Comparison of ENCODE assay signal across 1 cellular context in the genomic region with DNA sequence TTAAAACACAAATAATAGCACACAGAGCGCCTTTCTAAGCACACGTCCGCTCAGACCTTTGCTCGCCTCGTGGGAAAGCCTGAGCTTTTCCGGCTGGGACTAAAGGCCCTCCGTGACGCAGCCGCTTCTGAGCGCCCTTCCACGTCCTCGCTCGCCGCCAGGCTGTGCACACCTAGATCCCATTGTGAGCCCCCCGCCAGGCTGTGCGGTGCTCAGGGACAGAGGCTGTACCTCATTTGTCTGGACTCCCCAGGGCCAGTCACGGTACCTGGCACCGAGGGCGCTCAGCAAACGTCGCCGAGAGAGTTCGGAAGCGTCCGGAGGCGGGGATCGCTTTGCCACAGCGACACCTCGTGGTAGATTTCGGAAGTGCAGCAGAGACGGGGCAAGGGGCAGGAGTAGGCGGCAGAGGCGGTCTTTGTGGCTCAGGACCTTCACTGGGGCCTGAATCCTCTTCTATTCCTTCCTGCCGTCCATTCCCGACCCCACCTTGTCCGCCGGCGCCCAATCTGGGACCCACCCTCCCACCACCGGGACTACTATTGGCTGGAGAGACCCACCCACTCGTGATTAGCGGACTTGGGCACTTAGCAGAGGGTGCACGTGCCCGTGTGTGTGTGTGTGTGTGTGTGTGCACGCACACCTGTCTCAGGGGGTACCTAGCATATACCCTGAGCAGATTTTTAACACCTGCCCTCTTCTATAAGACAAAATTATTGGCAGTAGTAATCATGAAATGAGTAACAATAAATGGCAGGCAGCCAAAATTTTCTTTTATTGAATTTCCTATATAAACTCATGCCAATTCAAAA.
TF ChIP-seq lines count a peak whose summit lies in the region.

No MANE protein-coding gene starts in this region.

TF ChIP-seq in HepG2, 621 proteins besides CTCF, POLR2A, EP300 and RAD21 (continued from another document and continues in another):
- no peak for TF ChIP-seq REST (IDR thresholded peaks at IDR 0.05; ENCODE audit: borderline replicate concordance in 1 of 2, low read depth in 1 of 2, low read length in 2 of 2)
- TF ChIP-seq NFIB (CRISPR knock-in tag; IDR thresholded peaks at IDR 0.05; ENCODE audit: borderline replicate concordance): no peak
- no peak for TF ChIP-seq ZFYVE20 (CRISPR knock-in tag; IDR thresholded peaks at IDR 0.05; ENCODE audit: borderline replicate concordance, low read depth)
- TF ChIP-seq HMGA1 (CRISPR knock-in tag; conservative IDR thresholded peaks at IDR 0.05): no peak
- TF ChIP-seq CENPX (CRISPR knock-in tag; IDR thresholded peaks at IDR 0.05): no peak
- TF ChIP-seq SMAD9 (CRISPR knock-in tag; IDR thresholded peaks at IDR 0.05): no peak
- no peak for TF ChIP-seq AGO1 (IDR thresholded peaks at IDR 0.05; ENCODE audit: low read depth, low read length, poor library complexity, severe bottlenecking)
- TF ChIP-seq ZNF205 (CRISPR knock-in tag; IDR thresholded peaks at IDR 0.05): no peak
- TF ChIP-seq KDM5B (CRISPR knock-in tag; IDR thresholded peaks at IDR 0.05; ENCODE audit: borderline replicate concordance): peak; percentile 69; the same call in 1 of the 2 replicates
- 0 out of 2 replicates have a peak, but pooled peaks have one; percentile 57 for TF ChIP-seq ZNF235 (CRISPR knock-in tag; IDR thresholded peaks at IDR 0.05; ENCODE audit: borderline replicate concordance)
- TF ChIP-seq ZNF451 (CRISPR knock-in tag; IDR thresholded peaks at IDR 0.05): no peak
- no peak for TF ChIP-seq PAWR (CRISPR knock-in tag; IDR thresholded peaks at IDR 0.05; ENCODE audit: borderline replicate concordance)
- TF ChIP-seq FOSL2 (CRISPR knock-in tag; IDR thresholded peaks at IDR 0.05): no peak
- TF ChIP-seq ZNF772 (CRISPR knock-in tag; IDR thresholded peaks at IDR 0.05): no peak; the same call in 1 of the 2 replicates
- peak; percentile 81; the same call in 1 of the 2 replicates for TF ChIP-seq ZNF225 (CRISPR knock-in tag; IDR thresholded peaks at IDR 0.05)
- peak; percentile 40; the same call in 1 of the 2 replicates for TF ChIP-seq ZFY (CRISPR knock-in tag; IDR thresholded peaks at IDR 0.05)
- TF ChIP-seq ZNF30 (CRISPR knock-in tag; IDR thresholded peaks at IDR 0.05): no peak
- no peak for TF ChIP-seq SOX5 (CRISPR knock-in tag; IDR thresholded peaks at IDR 0.05; ENCODE audit: borderline replicate concordance)
- TF ChIP-seq NR3C1 (CRISPR knock-in tag; IDR thresholded peaks at IDR 0.05): no peak
- TF ChIP-seq MIXL1 (CRISPR knock-in tag; IDR thresholded peaks at IDR 0.05): no peak
- TF ChIP-seq PRPF4 (IDR thresholded peaks at IDR 0.05; ENCODE audit: low read depth, low read length, poor library complexity, severe bottlenecking): no peak
- TF ChIP-seq ZNF567 (CRISPR knock-in tag; IDR thresholded peaks at IDR 0.05; ENCODE audit: borderline replicate concordance): no peak
- TF ChIP-seq MIER2 (CRISPR knock-in tag; IDR thresholded peaks at IDR 0.05): peak; percentile 87
- TF ChIP-seq SALL1 (CRISPR knock-in tag; IDR thresholded peaks at IDR 0.05): peak; percentile 66
- peak; percentile 56 for TF ChIP-seq SRSF1 (optimal IDR thresholded peaks at IDR 0.05; ENCODE audit: low read depth, low read length)
- TF ChIP-seq, protein P1, sequence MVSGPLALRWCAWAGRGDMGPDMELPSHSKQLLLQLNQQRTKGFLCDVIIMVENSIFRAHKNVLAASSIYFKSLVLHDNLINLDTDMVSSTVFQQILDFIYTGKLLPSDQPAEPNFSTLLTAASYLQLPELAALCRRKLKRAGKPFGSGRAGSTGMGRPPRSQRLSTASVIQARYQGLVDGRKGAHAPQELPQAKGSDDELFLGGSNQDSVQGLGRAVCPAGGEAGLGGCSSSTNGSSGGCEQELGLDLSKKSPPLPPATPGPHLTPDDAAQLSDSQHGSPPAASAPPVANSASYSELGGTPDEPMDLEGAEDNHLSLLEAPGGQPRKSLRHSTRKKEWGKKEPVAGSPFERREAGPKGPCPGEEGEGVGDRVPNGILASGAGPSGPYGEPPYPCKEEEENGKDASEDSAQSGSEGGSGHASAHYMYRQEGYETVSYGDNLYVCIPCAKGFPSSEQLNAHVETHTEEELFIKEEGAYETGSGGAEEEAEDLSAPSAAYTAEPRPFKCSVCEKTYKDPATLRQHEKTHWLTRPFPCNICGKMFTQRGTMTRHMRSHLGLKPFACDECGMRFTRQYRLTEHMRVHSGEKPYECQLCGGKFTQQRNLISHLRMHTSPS (CRISPR knock-in tag; IDR thresholded peaks at IDR 0.05; ENCODE audit: low read depth): no peak
- TF ChIP-seq PHF21A (CRISPR knock-in tag; IDR thresholded peaks at IDR 0.05): 0 out of 2 replicates have a peak, but pooled peaks have one; percentile 28
- no peak for TF ChIP-seq MED8 (CRISPR knock-in tag; IDR thresholded peaks at IDR 0.05; ENCODE audit: insufficient replicate concordance)
- no peak for TF ChIP-seq RAD51 (IDR thresholded peaks at IDR 0.05; ENCODE audit: borderline replicate concordance)
- no peak for TF ChIP-seq SATB2 (CRISPR knock-in tag; IDR thresholded peaks at IDR 0.05)
- peak; percentile 82; the same call in 1 of the 2 replicates for TF ChIP-seq MTF2 (CRISPR knock-in tag; IDR thresholded peaks at IDR 0.05; ENCODE audit: borderline replicate concordance)
- no peak for TF ChIP-seq GZF1 (CRISPR knock-in tag; IDR thresholded peaks at IDR 0.05)
- TF ChIP-seq, protein P2, sequence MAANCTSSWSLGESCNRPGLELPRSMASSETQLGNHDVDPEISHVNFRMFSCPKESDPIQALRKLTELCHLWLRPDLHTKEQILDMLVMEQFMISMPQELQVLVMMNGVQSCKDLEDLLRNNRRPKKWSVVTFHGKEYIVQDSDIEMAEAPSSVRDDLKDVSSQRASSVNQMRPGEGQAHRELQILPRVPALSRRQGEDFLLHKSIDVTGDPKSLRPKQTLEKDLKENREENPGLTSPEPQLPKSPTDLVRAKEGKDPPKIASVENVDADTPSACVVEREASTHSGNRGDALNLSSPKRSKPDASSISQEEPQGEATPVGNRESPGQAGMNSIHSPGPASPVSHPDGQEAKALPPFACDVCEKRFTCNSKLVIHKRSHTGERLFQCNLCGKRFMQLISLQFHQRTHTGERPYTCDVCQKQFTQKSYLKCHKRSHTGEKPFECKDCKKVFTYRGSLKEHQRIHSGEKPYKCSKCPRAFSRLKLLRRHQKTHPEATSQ (CRISPR knock-in tag; IDR thresholded peaks at IDR 0.05; ENCODE audit: borderline replicate concordance): no peak
- TF ChIP-seq, protein P3, sequence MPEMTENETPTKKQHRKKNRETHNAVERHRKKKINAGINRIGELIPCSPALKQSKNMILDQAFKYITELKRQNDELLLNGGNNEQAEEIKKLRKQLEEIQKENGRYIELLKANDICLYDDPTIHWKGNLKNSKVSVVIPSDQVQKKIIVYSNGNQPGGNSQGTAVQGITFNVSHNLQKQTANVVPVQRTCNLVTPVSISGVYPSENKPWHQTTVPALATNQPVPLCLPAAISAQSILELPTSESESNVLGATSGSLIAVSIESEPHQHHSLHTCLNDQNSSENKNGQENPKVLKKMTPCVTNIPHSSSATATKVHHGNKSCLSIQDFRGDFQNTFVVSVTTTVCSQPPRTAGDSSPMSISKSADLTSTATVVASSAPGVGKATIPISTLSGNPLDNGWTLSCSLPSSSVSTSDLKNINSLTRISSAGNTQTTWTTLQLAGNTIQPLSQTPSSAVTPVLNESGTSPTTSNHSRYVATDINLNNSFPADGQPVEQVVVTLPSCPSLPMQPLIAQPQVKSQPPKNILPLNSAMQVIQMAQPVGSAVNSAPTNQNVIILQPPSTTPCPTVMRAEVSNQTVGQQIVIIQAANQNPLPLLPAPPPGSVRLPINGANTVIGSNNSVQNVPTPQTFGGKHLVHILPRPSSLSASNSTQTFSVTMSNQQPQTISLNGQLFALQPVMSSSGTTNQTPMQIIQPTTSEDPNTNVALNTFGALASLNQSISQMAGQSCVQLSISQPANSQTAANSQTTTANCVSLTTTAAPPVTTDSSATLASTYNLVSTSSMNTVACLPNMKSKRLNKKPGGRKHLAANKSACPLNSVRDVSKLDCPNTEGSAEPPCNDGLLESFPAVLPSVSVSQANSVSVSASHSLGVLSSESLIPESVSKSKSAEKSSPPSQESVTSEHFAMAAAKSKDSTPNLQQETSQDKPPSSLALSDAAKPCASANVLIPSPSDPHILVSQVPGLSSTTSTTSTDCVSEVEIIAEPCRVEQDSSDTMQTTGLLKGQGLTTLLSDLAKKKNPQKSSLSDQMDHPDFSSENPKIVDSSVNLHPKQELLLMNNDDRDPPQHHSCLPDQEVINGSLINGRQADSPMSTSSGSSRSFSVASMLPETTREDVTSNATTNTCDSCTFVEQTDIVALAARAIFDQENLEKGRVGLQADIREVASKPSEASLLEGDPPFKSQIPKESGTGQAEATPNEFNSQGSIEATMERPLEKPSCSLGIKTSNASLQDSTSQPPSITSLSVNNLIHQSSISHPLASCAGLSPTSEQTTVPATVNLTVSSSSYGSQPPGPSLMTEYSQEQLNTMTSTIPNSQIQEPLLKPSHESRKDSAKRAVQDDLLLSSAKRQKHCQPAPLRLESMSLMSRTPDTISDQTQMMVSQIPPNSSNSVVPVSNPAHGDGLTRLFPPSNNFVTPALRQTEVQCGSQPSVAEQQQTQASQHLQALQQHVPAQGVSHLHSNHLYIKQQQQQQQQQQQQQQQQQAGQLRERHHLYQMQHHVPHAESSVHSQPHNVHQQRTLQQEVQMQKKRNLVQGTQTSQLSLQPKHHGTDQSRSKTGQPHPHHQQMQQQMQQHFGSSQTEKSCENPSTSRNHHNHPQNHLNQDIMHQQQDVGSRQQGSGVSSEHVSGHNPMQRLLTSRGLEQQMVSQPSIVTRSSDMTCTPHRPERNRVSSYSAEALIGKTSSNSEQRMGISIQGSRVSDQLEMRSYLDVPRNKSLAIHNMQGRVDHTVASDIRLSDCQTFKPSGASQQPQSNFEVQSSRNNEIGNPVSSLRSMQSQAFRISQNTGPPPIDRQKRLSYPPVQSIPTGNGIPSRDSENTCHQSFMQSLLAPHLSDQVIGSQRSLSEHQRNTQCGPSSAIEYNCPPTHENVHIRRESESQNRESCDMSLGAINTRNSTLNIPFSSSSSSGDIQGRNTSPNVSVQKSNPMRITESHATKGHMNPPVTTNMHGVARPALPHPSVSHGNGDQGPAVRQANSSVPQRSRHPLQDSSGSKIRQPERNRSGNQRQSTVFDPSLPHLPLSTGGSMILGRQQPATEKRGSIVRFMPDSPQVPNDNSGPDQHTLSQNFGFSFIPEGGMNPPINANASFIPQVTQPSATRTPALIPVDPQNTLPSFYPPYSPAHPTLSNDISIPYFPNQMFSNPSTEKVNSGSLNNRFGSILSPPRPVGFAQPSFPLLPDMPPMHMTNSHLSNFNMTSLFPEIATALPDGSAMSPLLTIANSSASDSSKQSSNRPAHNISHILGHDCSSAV (CRISPR knock-in tag; IDR thresholded peaks at IDR 0.05; ENCODE audit: borderline replicate concordance): no peak
- no peak for TF ChIP-seq RBM39 (IDR thresholded peaks at IDR 0.05; ENCODE audit: low read depth, low read length, poor library complexity, severe bottlenecking)
- TF ChIP-seq ZNF556 (CRISPR knock-in tag; IDR thresholded peaks at IDR 0.05; ENCODE audit: borderline replicate concordance): peak; percentile 42; the same call in 1 of the 2 replicates
- TF ChIP-seq, protein P4, sequence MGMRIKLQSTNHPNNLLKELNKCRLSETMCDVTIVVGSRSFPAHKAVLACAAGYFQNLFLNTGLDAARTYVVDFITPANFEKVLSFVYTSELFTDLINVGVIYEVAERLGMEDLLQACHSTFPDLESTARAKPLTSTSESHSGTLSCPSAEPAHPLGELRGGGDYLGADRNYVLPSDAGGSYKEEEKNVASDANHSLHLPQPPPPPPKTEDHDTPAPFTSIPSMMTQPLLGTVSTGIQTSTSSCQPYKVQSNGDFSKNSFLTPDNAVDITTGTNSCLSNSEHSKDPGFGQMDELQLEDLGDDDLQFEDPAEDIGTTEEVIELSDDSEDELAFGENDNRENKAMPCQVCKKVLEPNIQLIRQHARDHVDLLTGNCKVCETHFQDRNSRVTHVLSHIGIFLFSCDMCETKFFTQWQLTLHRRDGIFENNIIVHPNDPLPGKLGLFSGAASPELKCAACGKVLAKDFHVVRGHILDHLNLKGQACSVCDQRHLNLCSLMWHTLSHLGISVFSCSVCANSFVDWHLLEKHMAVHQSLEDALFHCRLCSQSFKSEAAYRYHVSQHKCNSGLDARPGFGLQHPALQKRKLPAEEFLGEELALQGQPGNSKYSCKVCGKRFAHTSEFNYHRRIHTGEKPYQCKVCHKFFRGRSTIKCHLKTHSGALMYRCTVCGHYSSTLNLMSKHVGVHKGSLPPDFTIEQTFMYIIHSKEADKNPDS (CRISPR knock-in tag; IDR thresholded peaks at IDR 0.05): no peak
- no peak for TF ChIP-seq PCBP1 (IDR thresholded peaks at IDR 0.05; ENCODE audit: borderline replicate concordance, low read depth, low read length)
- TF ChIP-seq, protein P5, sequence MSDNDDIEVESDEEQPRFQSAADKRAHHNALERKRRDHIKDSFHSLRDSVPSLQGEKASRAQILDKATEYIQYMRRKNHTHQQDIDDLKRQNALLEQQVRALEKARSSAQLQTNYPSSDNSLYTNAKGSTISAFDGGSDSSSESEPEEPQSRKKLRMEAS (IDR thresholded peaks at IDR 0.05): peak; percentile 66
- TF ChIP-seq SAP130 (CRISPR knock-in tag; IDR thresholded peaks at IDR 0.05; ENCODE audit: low read depth): peak; percentile 49; the same call in 1 of the 2 replicates
- no peak for TF ChIP-seq MTF1 (CRISPR knock-in tag; IDR thresholded peaks at IDR 0.05)
- TF ChIP-seq YY1 (IDR thresholded peaks at IDR 0.05; ENCODE audit: insufficient read depth, insufficient replicate concordance, low read depth, low read length): peak; percentile 22
- TF ChIP-seq ETV6 (CRISPR knock-in tag; conservative IDR thresholded peaks at IDR 0.05): no peak
- TF ChIP-seq ZNF580 (CRISPR knock-in tag; IDR thresholded peaks at IDR 0.05; ENCODE audit: borderline replicate concordance, low read depth): 0 out of 2 replicates have a peak, but pooled peaks have one; percentile 47
- peak; percentile 64; the same call in 1 of the 2 replicates for TF ChIP-seq ZNF501 (CRISPR knock-in tag; IDR thresholded peaks at IDR 0.05)
